9 cellular contexts compared by ENCODE assay signal in the genomic region with DNA sequence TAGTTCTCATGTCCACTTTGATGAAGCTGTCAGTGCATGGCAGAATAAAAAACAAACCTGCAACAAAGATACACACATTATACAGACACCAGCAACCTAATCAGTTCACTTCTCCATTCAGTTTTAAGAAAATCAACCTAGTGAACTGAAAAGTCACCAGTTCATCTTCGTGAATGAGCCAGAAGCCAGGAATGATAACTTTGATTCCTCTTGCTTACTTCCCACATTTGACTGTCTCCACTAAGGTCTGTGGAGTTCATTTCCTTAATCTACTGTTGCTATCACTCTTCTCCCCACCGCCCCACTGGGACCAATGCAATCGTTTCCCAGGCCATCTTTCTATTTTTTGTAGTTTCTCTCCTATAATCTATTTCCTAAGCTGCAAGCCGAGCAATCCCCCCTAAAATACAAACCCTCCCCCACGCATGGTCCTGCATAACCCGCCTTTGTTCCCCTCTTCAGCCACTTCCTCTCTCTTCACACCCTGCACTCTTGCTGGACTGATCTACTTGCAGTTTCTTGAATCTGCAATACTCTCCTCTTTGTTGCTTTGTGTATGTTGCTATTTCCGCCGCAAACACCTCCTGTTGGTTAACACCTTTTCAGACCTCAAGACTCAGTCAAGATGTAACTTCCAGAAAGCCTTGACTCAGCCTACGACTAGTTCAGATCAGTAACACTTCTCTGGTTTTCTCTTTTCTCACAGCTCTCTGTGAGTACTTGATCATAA. TPM values are rescaled to one million over a fixed set of nuclear protein-coding genes. Genes with fewer than 3 reads are reported as not detected.
DNase-seq lines count a peak whose midpoint lies in the region; ATAC-seq, FAIRE-seq and TF ChIP-seq lines count a peak whose summit lies in the region.
"Had no signal": no experiment of that assay in that cellular context is flagged by ENCODE, and none has a peak within 500 bp of the region (broad histone marks: within the 10 kb centered on the region; RNA-seq: fewer than 3 reads in every experiment).

No MANE protein-coding gene starts in this region.

- H3K4me1 ChIP-seq in Peyer's patch, result peaks cover 0 to 52% (median 6%) of the 10 kb centered on the region in 4 donors
- H3K4me1 ChIP-seq in effector memory CD4-positive, alpha-beta T cell (ENCODE audit: control insufficient read depth, insufficient read depth, low read length, poor library complexity, severe bottlenecking), result no peaks in the 10 kb centered on the region

- ATAC-seq in GM18502 (IDR thresholded peaks at IDR 0.05; ENCODE audit: poor library complexity, unreplicated experiment), result peak; percentile 96
- ATAC-seq in GM21825 (IDR thresholded peaks at IDR 0.05; ENCODE audit: unreplicated experiment), result peak; percentile 92

- no peaks in the 10 kb centered on the region for H3K27me3 ChIP-seq in Peyer's patch
- H3K27me3 ChIP-seq in effector memory CD4-positive, alpha-beta T cell (replicated peaks; ENCODE audit: control insufficient read depth, insufficient read depth, low read length, poor library complexity, severe bottlenecking), result no peaks in the 10 kb centered on the region

- DNase-seq in Peyer's patch (peak in 2 of 3 donors; percentile 49 to 77), HTR-8/SVneo (ENCODE audit: insufficient read length, low spot score) (no peak), NCI-H2196 (lab: John Stamatoyannopoulos, UW; ENCODE audit: unreplicated experiment) (no peak), NCI-H774 (lab: John Stamatoyannopoulos, UW) (no peak)
- DNase-seq in effector memory CD4-positive, alpha-beta T cell, result peak; percentile 50 to 59 (median 51)
- peak; percentile 25 for DNase-seq in stimulated activated CD8-positive, alpha-beta memory T cell treated with anti-CD3 and anti-CD28 coated beads, Interleukin-15, amount 100 ng/mL, for 1 hour (ENCODE audit: low read depth)

- H3K4me3 ChIP-seq in Peyer's patch, result no peak overlapping the region
- H3K4me3 ChIP-seq in effector memory CD4-positive, alpha-beta T cell (ENCODE audit: insufficient read depth, low read depth, low read length, poor library complexity, severe bottlenecking), result no peak overlapping the region

- no peak for FAIRE-seq in HTR-8/SVneo (lab: Jason Lieb, UNC)
- FAIRE-seq: H1 had no signal

- no peaks in the 10 kb centered on the region for H3K9me3 ChIP-seq in Peyer's patch
- no peaks in the 10 kb centered on the region for H3K9me3 ChIP-seq in effector memory CD4-positive, alpha-beta T cell (ENCODE audit: control insufficient read depth, low read length)

- TF ChIP-seq POLR2A in Peyer's patch (IDR thresholded peaks at IDR 0.05), result no peak

- TF ChIP-seq CTCF in Peyer's patch (IDR thresholded peaks at IDR 0.05), result no peak

- H3K36me3 ChIP-seq in Peyer's patch, result peaks cover 0 to 23% (median 0%) of the 10 kb centered on the region in 3 donors
- peaks cover 8% of the 10 kb centered on the region for H3K36me3 ChIP-seq in effector memory CD4-positive, alpha-beta T cell (ENCODE audit: control insufficient read depth, insufficient read depth, low read length)

- peak overlapping the region; percentile 6 to 69 (median 51) for H3K27ac ChIP-seq in Peyer's patch
- peak overlapping the region; percentile 40 for H3K27ac ChIP-seq in effector memory CD4-positive, alpha-beta T cell (ENCODE audit: insufficient read depth, low read length, poor library complexity, severe bottlenecking)

RNA-seq across cellular contexts. Expression of a gene that starts 16.6 kb away (rescaled TPM):
- 10 to 100 TPM; 30.5 to 60.1 (median 47.2) TPM for total RNA-seq in Peyer's patch

Comparison
In these comparisons a context has a peak if more than half of its experiments do, and no peak if none do; other contexts are left out.
1. DNase-seq: peak in Peyer's patch (2 of 3), effector memory CD4-positive, alpha-beta T cell (3 of 3) and stimulated activated CD8-positive, alpha-beta memory T cell treated with anti-CD3 and anti-CD28 coated beads, Interleukin-15, amount 100 ng/mL, for 1 hour (single experiment); none in HTR-8/SVneo (single experiment), NCI-H2196 (single experiment) and NCI-H774 (single experiment).